In genomic region chrX:65874110-65874509, GRCh38 we compare ENCODE assay signal across 1 cellular context.
TF ChIP-seq lines count a peak whose summit lies in the region.

No MANE protein-coding gene starts in this region.

TF ChIP-seq in HCT116, 20 proteins besides CTCF, POLR2A, EP300 and RAD21:
- TF ChIP-seq ZNF274 (IDR thresholded peaks at IDR 0.05; ENCODE audit: low read depth, low read length) (no peak), SRF (IDR thresholded peaks at IDR 0.05; ENCODE audit: low read depth) (peak; percentile 52; the same call in 1 of the 2 replicates), EZH2 (IDR thresholded peaks at IDR 0.05) (no peak)
